ENCODE assay signal across 8 cellular contexts in the genomic region with DNA sequence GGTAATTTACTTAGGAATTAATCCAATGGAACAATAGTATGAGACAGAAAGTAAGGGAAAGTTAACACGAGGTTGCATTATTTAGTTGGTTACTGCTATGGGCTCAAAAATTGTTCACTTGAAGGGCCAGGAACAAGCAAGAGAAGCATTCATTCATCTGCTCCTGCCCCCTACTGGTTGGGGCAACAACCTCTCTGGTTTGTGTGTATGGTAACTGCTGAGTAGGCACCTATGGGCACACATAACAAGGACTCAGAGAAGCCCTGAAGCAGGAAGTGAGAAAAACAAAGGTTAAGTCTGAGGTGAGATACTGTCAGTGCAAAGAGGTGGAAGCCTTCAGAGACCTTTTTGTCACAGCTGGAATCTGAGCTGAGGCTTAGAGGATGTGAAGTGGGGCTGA. TPM values are rescaled to one million over a fixed set of nuclear protein-coding genes. Genes with fewer than 3 reads are reported as not detected.
A peak's percentile ranks its signal among the peaks of the same experiment; 100 is the strongest.
DNase-seq lines count a peak whose midpoint lies in the region; ATAC-seq and TF ChIP-seq lines count a peak whose summit lies in the region.

No MANE protein-coding gene starts in this region.

- no peak overlapping the region for H3K27ac Mint-ChIP-seq in WTC11

- no peaks in the 10 kb centered on the region for H3K27me3 Mint-ChIP-seq in WTC11 (ENCODE audit: low read depth)

- DNase-seq in stimulated activated CD4-positive, alpha-beta T cell treated with anti-CD3 and anti-CD28 coated beads, Interleukin-12 subunit alpha, Interleukin-12 subunit beta, amount 100 ng/mL, for 48 hours (ENCODE audit: low read depth in 2 of 3, low spot score in 1 of 3), result peak in 2 of 3 donors; percentile 25 to 42
- no peak for DNase-seq in stimulated activated CD4-positive, alpha-beta T cell treated with anti-CD3 and anti-CD28 coated beads, Interleukin-4, amount 100 ng/mL, for 1 hour
- DNase-seq in WTC11 (ENCODE audit: low spot score) (peak; percentile 31), left lobe of liver (ENCODE audit: low spot score) (no peak), NCI-H2081 treated with DMSO at 0.1 percent for 48 hours (lab: John Stamatoyannopoulos, UW) (no peak), GM19238 (ENCODE audit: insufficient read length, low spot score) (no peak)
- DNase-seq in activated CD4-positive, CD25-positive, alpha-beta regulatory T cell (lab: John Stamatoyannopoulos, UW), result no peak

- H3K4me1 Mint-ChIP-seq in WTC11, result peaks cover 13% of the 10 kb centered on the region

- H3K36me3 Mint-ChIP-seq in WTC11, result no peaks in the 10 kb centered on the region

- POLR2A ChIA-PET in WTC11 (lab: Charles Lee), result no interaction called here

- TF ChIP-seq CTCF in WTC11 (IDR thresholded peaks at IDR 0.05), result peak; percentile 46; the same call in 1 of the 2 replicates

- ATAC-seq in HG03060 (IDR thresholded peaks at IDR 0.05; ENCODE audit: low read depth, unreplicated experiment), result peak; percentile 48
- peak; percentile 69 for ATAC-seq in WTC11
- ATAC-seq in left lobe of liver, result peak; percentile 69

- H3K9me3 Mint-ChIP-seq in WTC11, result no peaks in the 10 kb centered on the region

- H3K4me3 Mint-ChIP-seq in WTC11, result no peak overlapping the region

- CTCF ChIA-PET in WTC11 (lab: Charles Lee), result no interaction called here

TF ChIP-seq in WTC11, 78 proteins besides CTCF, POLR2A, EP300 and RAD21:
- TF ChIP-seq CREM (CRISPR knock-in tag; IDR thresholded peaks at IDR 0.05), result no peak
- TF ChIP-seq PRRX2 (CRISPR knock-in tag; IDR thresholded peaks at IDR 0.05), result 0 out of 2 replicates have a peak, but pooled peaks have one; percentile 17
- TF ChIP-seq ESRRA (CRISPR knock-in tag; IDR thresholded peaks at IDR 0.05; ENCODE audit: borderline replicate concordance), result no peak
- TF ChIP-seq FOXJ3 (CRISPR knock-in tag; IDR thresholded peaks at IDR 0.05; ENCODE audit: borderline replicate concordance), result no peak
- TF ChIP-seq, protein P1, sequence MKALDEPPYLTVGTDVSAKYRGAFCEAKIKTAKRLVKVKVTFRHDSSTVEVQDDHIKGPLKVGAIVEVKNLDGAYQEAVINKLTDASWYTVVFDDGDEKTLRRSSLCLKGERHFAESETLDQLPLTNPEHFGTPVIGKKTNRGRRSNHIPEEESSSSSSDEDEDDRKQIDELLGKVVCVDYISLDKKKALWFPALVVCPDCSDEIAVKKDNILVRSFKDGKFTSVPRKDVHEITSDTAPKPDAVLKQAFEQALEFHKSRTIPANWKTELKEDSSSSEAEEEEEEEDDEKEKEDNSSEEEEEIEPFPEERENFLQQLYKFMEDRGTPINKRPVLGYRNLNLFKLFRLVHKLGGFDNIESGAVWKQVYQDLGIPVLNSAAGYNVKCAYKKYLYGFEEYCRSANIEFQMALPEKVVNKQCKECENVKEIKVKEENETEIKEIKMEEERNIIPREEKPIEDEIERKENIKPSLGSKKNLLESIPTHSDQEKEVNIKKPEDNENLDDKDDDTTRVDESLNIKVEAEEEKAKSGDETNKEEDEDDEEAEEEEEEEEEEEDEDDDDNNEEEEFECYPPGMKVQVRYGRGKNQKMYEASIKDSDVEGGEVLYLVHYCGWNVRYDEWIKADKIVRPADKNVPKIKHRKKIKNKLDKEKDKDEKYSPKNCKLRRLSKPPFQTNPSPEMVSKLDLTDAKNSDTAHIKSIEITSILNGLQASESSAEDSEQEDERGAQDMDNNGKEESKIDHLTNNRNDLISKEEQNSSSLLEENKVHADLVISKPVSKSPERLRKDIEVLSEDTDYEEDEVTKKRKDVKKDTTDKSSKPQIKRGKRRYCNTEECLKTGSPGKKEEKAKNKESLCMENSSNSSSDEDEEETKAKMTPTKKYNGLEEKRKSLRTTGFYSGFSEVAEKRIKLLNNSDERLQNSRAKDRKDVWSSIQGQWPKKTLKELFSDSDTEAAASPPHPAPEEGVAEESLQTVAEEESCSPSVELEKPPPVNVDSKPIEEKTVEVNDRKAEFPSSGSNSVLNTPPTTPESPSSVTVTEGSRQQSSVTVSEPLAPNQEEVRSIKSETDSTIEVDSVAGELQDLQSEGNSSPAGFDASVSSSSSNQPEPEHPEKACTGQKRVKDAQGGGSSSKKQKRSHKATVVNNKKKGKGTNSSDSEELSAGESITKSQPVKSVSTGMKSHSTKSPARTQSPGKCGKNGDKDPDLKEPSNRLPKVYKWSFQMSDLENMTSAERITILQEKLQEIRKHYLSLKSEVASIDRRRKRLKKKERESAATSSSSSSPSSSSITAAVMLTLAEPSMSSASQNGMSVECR (CRISPR knock-in tag; IDR thresholded peaks at IDR 0.05; ENCODE audit: borderline replicate concordance), result no peak
- TF ChIP-seq, protein P2, sequence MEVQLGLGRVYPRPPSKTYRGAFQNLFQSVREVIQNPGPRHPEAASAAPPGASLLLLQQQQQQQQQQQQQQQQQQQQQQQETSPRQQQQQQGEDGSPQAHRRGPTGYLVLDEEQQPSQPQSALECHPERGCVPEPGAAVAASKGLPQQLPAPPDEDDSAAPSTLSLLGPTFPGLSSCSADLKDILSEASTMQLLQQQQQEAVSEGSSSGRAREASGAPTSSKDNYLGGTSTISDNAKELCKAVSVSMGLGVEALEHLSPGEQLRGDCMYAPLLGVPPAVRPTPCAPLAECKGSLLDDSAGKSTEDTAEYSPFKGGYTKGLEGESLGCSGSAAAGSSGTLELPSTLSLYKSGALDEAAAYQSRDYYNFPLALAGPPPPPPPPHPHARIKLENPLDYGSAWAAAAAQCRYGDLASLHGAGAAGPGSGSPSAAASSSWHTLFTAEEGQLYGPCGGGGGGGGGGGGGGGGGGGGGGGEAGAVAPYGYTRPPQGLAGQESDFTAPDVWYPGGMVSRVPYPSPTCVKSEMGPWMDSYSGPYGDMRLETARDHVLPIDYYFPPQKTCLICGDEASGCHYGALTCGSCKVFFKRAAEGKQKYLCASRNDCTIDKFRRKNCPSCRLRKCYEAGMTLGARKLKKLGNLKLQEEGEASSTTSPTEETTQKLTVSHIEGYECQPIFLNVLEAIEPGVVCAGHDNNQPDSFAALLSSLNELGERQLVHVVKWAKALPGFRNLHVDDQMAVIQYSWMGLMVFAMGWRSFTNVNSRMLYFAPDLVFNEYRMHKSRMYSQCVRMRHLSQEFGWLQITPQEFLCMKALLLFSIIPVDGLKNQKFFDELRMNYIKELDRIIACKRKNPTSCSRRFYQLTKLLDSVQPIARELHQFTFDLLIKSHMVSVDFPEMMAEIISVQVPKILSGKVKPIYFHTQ (CRISPR knock-in tag; IDR thresholded peaks at IDR 0.05), result no peak
- TF ChIP-seq, protein P3, sequence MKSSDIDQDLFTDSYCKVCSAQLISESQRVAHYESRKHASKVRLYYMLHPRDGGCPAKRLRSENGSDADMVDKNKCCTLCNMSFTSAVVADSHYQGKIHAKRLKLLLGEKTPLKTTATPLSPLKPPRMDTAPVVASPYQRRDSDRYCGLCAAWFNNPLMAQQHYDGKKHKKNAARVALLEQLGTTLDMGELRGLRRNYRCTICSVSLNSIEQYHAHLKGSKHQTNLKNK (CRISPR knock-in tag; IDR thresholded peaks at IDR 0.05), result no peak

RNA-seq across cellular contexts. Expression of a gene that starts 34.4 kb away (rescaled TPM):
- total RNA-seq in WTC11 (2021), result 19.7 to 20.1 TPM (median 19.8 TPM) in 3 replicates
- total RNA-seq in left lobe of liver, result 8.0 TPM

Comparison
In these comparisons a context has a peak if more than half of its experiments do, and no peak if none do; other contexts are left out.
1. DNase-seq: peak in stimulated activated CD4-positive, alpha-beta T cell treated with anti-CD3 and anti-CD28 coated beads, Interleukin-12 subunit alpha, Interleukin-12 subunit beta, amount 100 ng/mL, for 48 hours (2 of 3) and WTC11 (single experiment); none in stimulated activated CD4-positive, alpha-beta T cell treated with anti-CD3 and anti-CD28 coated beads, Interleukin-4, amount 100 ng/mL, for 1 hour (single experiment), left lobe of liver (single experiment), NCI-H2081 treated with DMSO at 0.1 percent for 48 hours (single experiment), GM19238 (single experiment) and activated CD4-positive, CD25-positive, alpha-beta regulatory T cell (0 of 4).
2. Peak in every context shown above with its lines, with median percentiles within 50 percentile points of each other: ATAC-seq.